In genomic region chr20:53623454-53624206, GRCh38 we compare ENCODE assay signal across 1 cellular context.
TF ChIP-seq lines count a peak whose summit lies in the region.

No MANE protein-coding gene starts in this region.

TF ChIP-seq in HepG2, 621 proteins besides CTCF, POLR2A, EP300 and RAD21 (continued from another document and continues in another):
- TF ChIP-seq TCF12 (IDR thresholded peaks at IDR 0.05) (no peak), TCF12 (CRISPR knock-in tag; IDR thresholded peaks at IDR 0.05) (no peak; the same call in 1 of the 2 replicates), SAP130 (CRISPR knock-in tag; IDR thresholded peaks at IDR 0.05; ENCODE audit: low read depth) (peak; percentile 76), ZNF775 (CRISPR knock-in tag; IDR thresholded peaks at IDR 0.05; ENCODE audit: borderline replicate concordance) (0 out of 2 replicates have a peak, but pooled peaks have one; percentile 61), ZNF180 (CRISPR knock-in tag; IDR thresholded peaks at IDR 0.05; ENCODE audit: borderline replicate concordance, low read depth) (no peak), ZNF607 (CRISPR knock-in tag; IDR thresholded peaks at IDR 0.05; ENCODE audit: borderline replicate concordance) (0 out of 2 replicates have a peak, but pooled peaks have one; percentile 73), ZNF674 (CRISPR knock-in tag; IDR thresholded peaks at IDR 0.05; ENCODE audit: low read depth) (no peak), EZH2 (conservative IDR thresholded peaks at IDR 0.05; ENCODE audit: low read depth, low read length) (no peak), FLYWCH1 (CRISPR knock-in tag; IDR thresholded peaks at IDR 0.05) (0 out of 2 replicates have a peak, but pooled peaks have one; percentile 46), ZNF430 (CRISPR knock-in tag; IDR thresholded peaks at IDR 0.05) (peak; percentile 35), ZNF652 (CRISPR knock-in tag; IDR thresholded peaks at IDR 0.05; ENCODE audit: borderline replicate concordance, low read depth) (peak; percentile 72; the same call in 1 of the 2 replicates), RBM22 (optimal IDR thresholded peaks at IDR 0.05; ENCODE audit: low read length) (peak; percentile 28), POGK (CRISPR knock-in tag; conservative IDR thresholded peaks at IDR 0.05) (0 out of 2 replicates have a peak, but pooled peaks have one; percentile 48), RFXAP (CRISPR knock-in tag; IDR thresholded peaks at IDR 0.05; ENCODE audit: borderline replicate concordance) (peak; percentile 67), CCAR2 (optimal IDR thresholded peaks at IDR 0.05; ENCODE audit: low read depth, low read length) (peak; percentile 90), ZNF160 (CRISPR knock-in tag; IDR thresholded peaks at IDR 0.05) (no peak), ZNF788 (CRISPR knock-in tag; IDR thresholded peaks at IDR 0.05; ENCODE audit: borderline replicate concordance) (peak; percentile 71; the same call in 1 of the 2 replicates), HOMEZ (CRISPR knock-in tag; IDR thresholded peaks at IDR 0.05; ENCODE audit: low read depth) (peak; percentile 40; the same call in 1 of the 2 replicates), ZNF18 (CRISPR knock-in tag; IDR thresholded peaks at IDR 0.05; ENCODE audit: insufficient replicate concordance) (peak; percentile 71), NAIF1 (CRISPR knock-in tag; IDR thresholded peaks at IDR 0.05; ENCODE audit: borderline replicate concordance) (peak; percentile 85; the same call in 1 of the 2 replicates), CHD4 (IDR thresholded peaks at IDR 0.05; ENCODE audit: borderline replicate concordance, low read length) (peak; percentile 69; the same call in 1 of the 2 replicates), THAP11 (CRISPR knock-in tag; IDR thresholded peaks at IDR 0.05) (peak; percentile 43; the same call in 1 of the 2 replicates), ZBTB7A (CRISPR knock-in tag; IDR thresholded peaks at IDR 0.05) (no peak), TBX2 (CRISPR knock-in tag; IDR thresholded peaks at IDR 0.05; ENCODE audit: borderline replicate concordance) (peak; percentile 82), ZHX1 (CRISPR knock-in tag; IDR thresholded peaks at IDR 0.05; ENCODE audit: low read depth) (peak; percentile 65; the same call in 1 of the 2 replicates), ZNF547 (CRISPR knock-in tag; IDR thresholded peaks at IDR 0.05) (no peak), MIXL1 (CRISPR knock-in tag; IDR thresholded peaks at IDR 0.05) (peak; percentile 64; the same call in 1 of the 2 replicates), TMF1 (CRISPR knock-in tag; IDR thresholded peaks at IDR 0.05; ENCODE audit: low read depth) (0 out of 2 replicates have a peak, but pooled peaks have one; percentile 64), ZBTB38 (CRISPR knock-in tag; IDR thresholded peaks at IDR 0.05) (peak; percentile 53; the same call in 1 of the 2 replicates), POLR2AphosphoS2 (IDR thresholded peaks at IDR 0.05; ENCODE audit: low read depth, low read length) (0 out of 2 replicates have a peak, but pooled peaks have one; percentile 63), NFE2 (CRISPR knock-in tag; IDR thresholded peaks at IDR 0.05) (peak; percentile 55), TEAD3 (CRISPR knock-in tag; optimal IDR thresholded peaks at IDR 0.05; ENCODE audit: borderline replicate concordance) (peak; percentile 44), CREB3 (CRISPR knock-in tag; IDR thresholded peaks at IDR 0.05) (no peak), FOXA3 (CRISPR knock-in tag; IDR thresholded peaks at IDR 0.05) (peak; percentile 94), MAFF (IDR thresholded peaks at IDR 0.05; ENCODE audit: low read depth, low read length) (peak; percentile 86), MED1 (CRISPR knock-in tag; IDR thresholded peaks at IDR 0.05) (peak; percentile 59), ELF3 (CRISPR knock-in tag; IDR thresholded peaks at IDR 0.05) (peak; percentile 59), AFF4 (CRISPR knock-in tag; IDR thresholded peaks at IDR 0.05) (peak; percentile 81; the same call in 1 of the 2 replicates), ZNF609 (CRISPR knock-in tag; IDR thresholded peaks at IDR 0.05; ENCODE audit: borderline replicate concordance) (peak; percentile 47; the same call in 1 of the 2 replicates), TEF (CRISPR knock-in tag; IDR thresholded peaks at IDR 0.05) (no peak), HMG20B (CRISPR knock-in tag; conservative IDR thresholded peaks at IDR 0.05) (0 out of 2 replicates have a peak, but pooled peaks have one; percentile 54), MED8 (CRISPR knock-in tag; IDR thresholded peaks at IDR 0.05; ENCODE audit: insufficient replicate concordance) (no peak), KLF12 (CRISPR knock-in tag; IDR thresholded peaks at IDR 0.05; ENCODE audit: borderline replicate concordance) (0 out of 2 replicates have a peak, but pooled peaks have one; percentile 60), ZKSCAN5 (CRISPR knock-in tag; IDR thresholded peaks at IDR 0.05) (no peak), SP1 (IDR thresholded peaks at IDR 0.05) (no peak), SP1 (CRISPR knock-in tag; IDR thresholded peaks at IDR 0.05) (no peak; the same call in 1 of the 2 replicates)
